ENCODE assay signal across 8 cellular contexts in genomic region chr9:112921549-112921948, GRCh38. TPM values are rescaled to one million over a fixed set of nuclear protein-coding genes. Genes with fewer than 3 reads are reported as not detected.
DNase-seq lines count a peak whose midpoint lies in the region; ATAC-seq and TF ChIP-seq lines count a peak whose summit lies in the region.

No MANE protein-coding gene starts in this region.

- no peaks in the 10 kb centered on the region for H3K9me3 Mint-ChIP-seq in brain

- H3K36me3 Mint-ChIP-seq in brain = no peaks in the 10 kb centered on the region

- H3K4me1 Mint-ChIP-seq in brain = no peaks in the 10 kb centered on the region

- no peak overlapping the region for H3K4me3 Mint-ChIP-seq in brain

- CTCF ChIA-PET in AG04449 (lab: Yijun Ruan, JAX) = interaction anchor here (0.8 to 4.6 kb wide), 12 partner anchors 9 to 736 kb away, joined by 3 to 34 read pairs (median 4); no protein-coding TSS in a partner anchor

- H3K27ac Mint-ChIP-seq in brain = no peak overlapping the region

- POLR2A ChIA-PET in AG04449 (lab: Yijun Ruan, JAX) = no interaction called here

- DNase-seq in AG04449 (ENCODE audit: low read depth, low spot score) (peak; percentile 23), GM12865 (ENCODE audit: low read depth) (peak; percentile 60), NCI-H1092 (lab: John Stamatoyannopoulos, UW) (peak; percentile 30), myocyte (ENCODE audit: low read depth) (peak; percentile 63), NK-92 (lab: John Stamatoyannopoulos, UW; ENCODE audit: unreplicated experiment) (no peak), sciatic nerve (ENCODE audit: low spot score) (no peak)

- TF ChIP-seq CTCF in AG04449 (IDR thresholded peaks at IDR 0.05; ENCODE audit: insufficient read depth, low read length, missing control alignments) (peak; percentile 51), GM12865 (IDR thresholded peaks at IDR 0.05; ENCODE audit: insufficient read depth, low read depth, low read length, missing control alignments) (peak; percentile 63), brain (conservative IDR thresholded peaks at IDR 0.05) (peak; percentile 46 to 60)

- intact Hi-C loops in sciatic nerve (cut with DNase I) = no loop called here

- H3K4me3 ChIP-seq in AG04449 (ENCODE audit: low read depth, low read length) (no peak overlapping the region), GM12865 (ENCODE audit: low read depth, low read length) (no peak overlapping the region)

- ATAC-seq in GM21723 (IDR thresholded peaks at IDR 0.05; ENCODE audit: unreplicated experiment) (no peak), sciatic nerve (no peak)

- H3K27me3 Mint-ChIP-seq in brain = peaks cover 43% of the 10 kb centered on the region

RNA-seq across cellular contexts. Expression of gene SLC46A2, which starts 30.9 kb away (rescaled TPM):
- polyA plus RNA-seq in brain (ENCODE audit: insufficient read depth, low read depth, low replicate concordance) = not detected
- total RNA-seq in myocyte (not detected in 2 replicates), sciatic nerve (0.27 TPM)
- 0.05 TPM for polyA plus RNA-seq in myocyte (2012)

Comparison
In these comparisons a context has a peak if more than half of its experiments do, and no peak if none do; other contexts are left out.
1. DNase-seq: peak in AG04449 (single experiment), GM12865 (single experiment), NCI-H1092 (single experiment) and myocyte (single experiment); none in NK-92 (single experiment) and sciatic nerve (single experiment).
2. Peak in every context shown above with its lines, with median percentiles within 50 percentile points of each other: CTCF ChIP-seq.